Comparison of ENCODE assay signal across 25 cellular contexts in the genomic region with DNA sequence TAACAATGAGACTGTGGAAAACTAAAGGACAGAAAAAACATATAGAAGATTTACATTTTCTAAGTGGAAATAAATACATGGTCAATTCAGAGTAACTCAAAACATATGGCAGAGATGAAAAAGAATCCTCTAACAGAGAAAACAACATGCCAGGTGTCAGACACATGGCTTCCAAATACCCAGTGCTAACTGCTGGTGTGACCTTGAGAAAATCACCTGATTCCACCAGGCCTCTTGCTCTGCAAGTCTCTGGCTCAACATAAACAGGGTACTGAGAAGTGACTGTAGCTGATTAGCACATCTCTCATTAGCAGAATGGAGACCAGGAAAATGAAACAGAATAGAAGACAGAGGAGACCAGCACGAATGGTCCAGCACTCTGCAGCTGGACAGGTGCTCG.
DNase-seq lines count a peak whose midpoint lies in the region; ATAC-seq, FAIRE-seq and TF ChIP-seq lines count a peak whose summit lies in the region.
"Had no signal": no experiment of that assay in that cellular context is flagged by ENCODE, and none has a peak within 500 bp of the region (broad histone marks: within the 10 kb centered on the region; RNA-seq: fewer than 3 reads in every experiment).

No MANE protein-coding gene starts in this region.

- H3K27ac Mint-ChIP-seq in GM23338, result no peak overlapping the region
- H3K27ac Mint-ChIP-seq: CD14-positive monocyte; CD4-positive, alpha-beta T cell; CD8-positive, alpha-beta memory T cell had no signal

- no peaks in the 10 kb centered on the region for H3K27me3 Mint-ChIP-seq in GM23338 (ENCODE audit: insufficient read depth, low read depth, poor library complexity)
- H3K27me3 Mint-ChIP-seq: CD4-positive, alpha-beta T cell; CD8-positive, alpha-beta memory T cell had no signal

- no peak overlapping the region for H3K27ac ChIP-seq in HepG2 (ENCODE audit: extremely low read length, insufficient read depth, low read length)
- H3K27ac ChIP-seq in right lobe of liver, result no peak overlapping the region
- H3K27ac ChIP-seq in trophoblast cell (ENCODE audit: low read depth, low read length), result no peak overlapping the region
- no peak overlapping the region for H3K27ac ChIP-seq in GM23338 (ENCODE audit: low read depth)
- H3K27ac ChIP-seq: 22Rv1; A549; BLaER1 treated with 17β-estradiol and CSF1 and Interleukin-3, amounts not matched to agents 10 nM and 100 nM; GM23248 had no signal

- no peaks in the 10 kb centered on the region for H3K36me3 Mint-ChIP-seq in GM23338 (ENCODE audit: low read depth)
- H3K36me3 Mint-ChIP-seq: CD14-positive monocyte had no signal

- no peaks in the 10 kb centered on the region for H3K4me1 Mint-ChIP-seq in GM23338
- H3K4me1 Mint-ChIP-seq: CD14-positive monocyte; CD8-positive, alpha-beta memory T cell had no signal

- 74% methylated on average over 2 of the region's 2 CpGs for WGBS in HepG2 (ENCODE audit: low lambda C conversion rate)
- WGBS in right lobe of liver (ENCODE audit: insufficient coverage, low coverage, low lambda C conversion rate, missing lambda C conversion rate), result 81% methylated on average over 2 of the region's 2 CpGs
- WGBS in trophoblast cell (ENCODE audit: extremely low coverage, insufficient coverage, insufficient read length), result no CpG with 5 or more reads among the region's 2 CpGs

- H4K20me1 ChIP-seq in HepG2 (ENCODE audit: insufficient read depth, low read length), result no peaks in the 10 kb centered on the region
- no peaks in the 10 kb centered on the region for H4K20me1 ChIP-seq in GM23338 (replicated peaks; ENCODE audit: insufficient read depth)
- H4K20me1 ChIP-seq: BLaER1 treated with 17β-estradiol and CSF1 and Interleukin-3, amounts not matched to agents 10 nM and 100 nM had no signal

- H3K4me2 ChIP-seq in HepG2 (ENCODE audit: low read depth, low read length) (no peak overlapping the region), trophoblast cell (ENCODE audit: low read length) (no peak overlapping the region), GM23338 (no peak overlapping the region)
- H3K4me2 ChIP-seq: A549; BLaER1 treated with 17β-estradiol and CSF1 and Interleukin-3, amounts not matched to agents 10 nM and 100 nM had no signal

- DNase-seq in NCI-H2171 treated with DMSO at 0.1 percent for 48 hours (lab: John Stamatoyannopoulos, UW) (peak; percentile 65), NCI-H2171 (lab: John Stamatoyannopoulos, UW) (no peak), HepG2 (ENCODE audit: low spot score) (no peak), right lobe of liver (no peak), trophoblast cell (no peak), GM23338 (ENCODE audit: low spot score) (no peak)
- DNase-seq: ACHN; AML-193; BE2C; CD4-positive, alpha-beta T cell; CD8-positive, alpha-beta memory T cell; DMS 273 treated with DMSO at 0.1 percent for 48 hours; DMS79; EL; GDM1; GM23248; HCEC 1CT had no signal

- H4K8ac ChIP-seq in trophoblast cell (ENCODE audit: low read depth, low read length), result no peak overlapping the region

- POLR2A ChIA-PET in HepG2 (lab: Yijun Ruan, JAX), result no interaction called here

- H3K14ac ChIP-seq in trophoblast cell (ENCODE audit: low read length), result no peak overlapping the region

- H3K4me1 ChIP-seq in HepG2 (ENCODE audit: insufficient read depth, low read length) (peaks cover 26% of the 10 kb centered on the region), right lobe of liver (peaks cover 0 to 5% (median 0%) of the 10 kb centered on the region in 4 donors), trophoblast cell (ENCODE audit: control insufficient read depth in 1 of 2, insufficient read depth in 2 of 2, low read length in 2 of 2) (peaks cover 3% of the 10 kb centered on the region in 2 experiments), GM23338 (ENCODE audit: insufficient read depth) (no peaks in the 10 kb centered on the region)
- H3K4me1 ChIP-seq: A549; BE2C; BLaER1 treated with 17β-estradiol and CSF1 and Interleukin-3, amounts not matched to agents 10 nM and 100 nM had no signal

- no peak overlapping the region for H3K9ac ChIP-seq in HepG2 (ENCODE audit: insufficient read depth, low read depth, low read length)
- no peak overlapping the region for H3K9ac ChIP-seq in trophoblast cell (ENCODE audit: low read length)
- H3K9ac ChIP-seq: BLaER1 treated with 17β-estradiol and CSF1 and Interleukin-3, amounts not matched to agents 10 nM and 100 nM; GM23248 had no signal

- H2AK5ac ChIP-seq in trophoblast cell (ENCODE audit: low read length), result no peak overlapping the region

- TF ChIP-seq EP300 in HepG2 (IDR thresholded peaks at IDR 0.05; ENCODE audit: low read depth in 2 of 2, low read length in 2 of 2) (no peak), HepG2 (CRISPR knock-in tag; IDR thresholded peaks at IDR 0.05; ENCODE audit: borderline replicate concordance) (no peak)

- H3K79me2 ChIP-seq in HepG2 (ENCODE audit: insufficient read depth, low read length) (no peaks in the 10 kb centered on the region), trophoblast cell (ENCODE audit: control insufficient read depth, insufficient read depth, low read length, poor library complexity) (no peaks in the 10 kb centered on the region), GM23338 (replicated peaks; ENCODE audit: insufficient read depth) (no peaks in the 10 kb centered on the region)

- H2AFZ ChIP-seq in HepG2 (ENCODE audit: low read length) (no peak overlapping the region), trophoblast cell (ENCODE audit: insufficient read depth, low read length, poor library complexity) (no peak overlapping the region), GM23338 (no peak overlapping the region)
- H2AFZ ChIP-seq: GM23248 had no signal

- no peak overlapping the region for H3K23ac ChIP-seq in trophoblast cell (ENCODE audit: low read length)

- TF ChIP-seq RAD21 in HepG2 (CRISPR knock-in tag; IDR thresholded peaks at IDR 0.05), result no peak

- no peak overlapping the region for H3K18ac ChIP-seq in trophoblast cell (ENCODE audit: low read length)

- no peak overlapping the region for H3K4me3 ChIP-seq in HepG2 (replicated peaks in 1 of 3; ENCODE audit: insufficient read depth in 1 of 3, low read depth in 2 of 3, low read length in 3 of 3)
- no peak overlapping the region for H3K4me3 ChIP-seq in right lobe of liver
- no peak overlapping the region for H3K4me3 ChIP-seq in trophoblast cell (ENCODE audit: low read depth, low read length)
- H3K4me3 ChIP-seq in GM23338, result no peak overlapping the region
- H3K4me3 ChIP-seq: A549; BLaER1 treated with 17β-estradiol and CSF1 and Interleukin-3, amounts not matched to agents 10 nM and 100 nM; GM12878; GM23248 had no signal

- no peak for FAIRE-seq in HepG2 (lab: Jason Lieb, UNC)
- FAIRE-seq: A549, D721Med, GM12878, GM19239, H54 had no signal

- H3K36me3 ChIP-seq in HepG2 (replicated peaks in 1 of 2; ENCODE audit: control insufficient read depth in 1 of 2, insufficient read depth in 2 of 2, low read length in 2 of 2) (no peaks in the 10 kb centered on the region), right lobe of liver (no peaks in the 10 kb centered on the region), trophoblast cell (ENCODE audit: control insufficient read depth in 1 of 2, insufficient read depth in 2 of 2, low read length in 2 of 2) (no peaks in the 10 kb centered on the region), GM23338 (ENCODE audit: insufficient read depth) (no peaks in the 10 kb centered on the region)
- H3K36me3 ChIP-seq: BE2C; BLaER1 treated with 17β-estradiol and CSF1 and Interleukin-3, amounts not matched to agents 10 nM and 100 nM had no signal

- TF ChIP-seq CTCF in HepG2 (CRISPR knock-in tag; IDR thresholded peaks at IDR 0.05) (no peak), right lobe of liver (IDR thresholded peaks at IDR 0.05) (no peak), GM23338 (conservative IDR thresholded peaks at IDR 0.05; ENCODE audit: low read depth in 2 of 2) (no peak)

- CTCF ChIA-PET in HepG2 (lab: Yijun Ruan, JAX; ENCODE audit: low intra/inter-chr PET ratio, low total read pairs), result no interaction called here

- in situ Hi-C loops in HepG2 (cut with HindIII; ENCODE audit: extremely low pct_ligation_motif_present, low pct_unique_long_range_greater_than_20kb), result no loop called here

- no peaks in the 10 kb centered on the region for H3K9me2 ChIP-seq in GM23338 (ENCODE audit: insufficient read depth)

- no TSS peak for BruUV-seq in HepG2 (replicated peaks; lab: Mats Ljungman, UMichigan)

- no peak for TF ChIP-seq POLR2A in HepG2 (IDR thresholded peaks at IDR 0.05; ENCODE audit: insufficient read depth in 1 of 2, low read depth in 2 of 2, low read length in 2 of 2)
- no peak for TF ChIP-seq POLR2A in right lobe of liver (IDR thresholded peaks at IDR 0.05)

- H3K4ac ChIP-seq in trophoblast cell (ENCODE audit: low read depth, low read length), result no peak overlapping the region

- H3K79me1 ChIP-seq in trophoblast cell (ENCODE audit: low read length), result no peaks in the 10 kb centered on the region

- H3K4me3 Mint-ChIP-seq in GM23338, result no peak overlapping the region
- H3K4me3 Mint-ChIP-seq: CD14-positive monocyte; CD4-positive, alpha-beta T cell; CD8-positive, alpha-beta memory T cell had no signal

- intact Hi-C loops in HepG2 (cut with micrococcal nuclease; ENCODE audit: unreplicated experiment) (no loop called here), right lobe of liver (cut with DNase I) (no loop called here)

- H3K27me3 ChIP-seq in HepG2 (ENCODE audit: control insufficient read depth in 1 of 2, insufficient read depth in 2 of 2, low read length in 2 of 2) (no peaks in the 10 kb centered on the region), right lobe of liver (no peaks in the 10 kb centered on the region), trophoblast cell (ENCODE audit: insufficient read depth, low read length) (no peaks in the 10 kb centered on the region), GM23338 (ENCODE audit: insufficient read depth) (no peaks in the 10 kb centered on the region)
- H3K27me3 ChIP-seq: BE2C; BLaER1 treated with 17β-estradiol and CSF1 and Interleukin-3, amounts not matched to agents 10 nM and 100 nM had no signal

- ATAC-seq in HepG2 (peak; percentile 23; the same call in 1 of the 3 replicates), right lobe of liver (no peak), GM23338 (no peak)
- ATAC-seq: A549, GM12878 had no signal

- no peak overlapping the region for H2BK5ac ChIP-seq in trophoblast cell (ENCODE audit: low read depth, low read length, poor library complexity)

- no peaks in the 10 kb centered on the region for H3K9me3 Mint-ChIP-seq in GM23338

- no peak overlapping the region for H4K12ac ChIP-seq in trophoblast cell (ENCODE audit: low read depth, low read length)

- peak overlapping the region; percentile 82 for H2BK12ac ChIP-seq in trophoblast cell (ENCODE audit: low read length)

- no peak overlapping the region for H2BK120ac ChIP-seq in trophoblast cell (ENCODE audit: insufficient read depth, low read length, poor library complexity)

- H3K9me3 ChIP-seq in HepG2 (ENCODE audit: low read length) (no peaks in the 10 kb centered on the region), right lobe of liver (no peaks in the 10 kb centered on the region), trophoblast cell (ENCODE audit: insufficient read depth, low read depth, low read length) (no peaks in the 10 kb centered on the region)
- H3K9me3 ChIP-seq: A549, BE2C had no signal

- no peaks in the 10 kb centered on the region for H3F3A ChIP-seq in GM23338 (replicated peaks; ENCODE audit: low read depth)

- H4K91ac ChIP-seq in trophoblast cell (ENCODE audit: low read depth, low read length), result no peak overlapping the region

TF ChIP-seq in HepG2, 621 proteins besides CTCF, POLR2A, EP300 and RAD21 (continues in another document):
- no peak for TF ChIP-seq NBN (conservative IDR thresholded peaks at IDR 0.05)

TF ChIP-seq in GM23338, 12 proteins besides CTCF, POLR2A, EP300 and RAD21 (continues in another document):
- no peak for TF ChIP-seq JUNB (IDR thresholded peaks at IDR 0.05; ENCODE audit: unreplicated experiment)
